In genomic region chr5:140181525-140181924, GRCh38 we compare ENCODE assay signal across 17 cellular contexts. TPM values are rescaled to one million over a fixed set of nuclear protein-coding genes. Genes with fewer than 3 reads are reported as not detected.
A peak's percentile ranks its signal among the peaks of the same experiment; 100 is the strongest.
DNase-seq lines count a peak whose midpoint lies in the region; ATAC-seq and TF ChIP-seq lines count a peak whose summit lies in the region.
"Had no signal": no experiment of that assay in that cellular context is flagged by ENCODE, and none has a peak within 500 bp of the region (broad histone marks: within the 10 kb centered on the region; RNA-seq: fewer than 3 reads in every experiment).

No MANE protein-coding gene starts in this region.

- H3K27ac ChIP-seq in H9 (ENCODE audit: insufficient read length, low read depth, low read length), result no peak overlapping the region
- H3K27ac ChIP-seq: ascending aorta had no signal

- H3K23ac ChIP-seq in H9 (ENCODE audit: insufficient read length, low read depth, low read length), result no peak overlapping the region

- H4K20me1 ChIP-seq in H9 (ENCODE audit: control insufficient read depth, insufficient read depth, insufficient read length), result no peaks in the 10 kb centered on the region

- no peaks in the 10 kb centered on the region for H3K36me3 Mint-ChIP-seq in activated CD8-positive, alpha-beta memory T cell treated with anti-CD3 and anti-CD28 coated beads, Interleukin-2, amount 10 ng/mL, durations not matched to agents 7 days and 5 days
- H3K36me3 Mint-ChIP-seq in brain (no peaks in the 10 kb centered on the region), type B pancreatic cell (no peaks in the 10 kb centered on the region), H9 (ENCODE audit: insufficient read depth in 1 of 3, low read depth in 3 of 3) (no peaks in the 10 kb centered on the region), CD14-positive monocyte (peaks cover 0 to 4% of the 10 kb centered on the region in 2 donors)

- TF ChIP-seq CTCF in brain (conservative IDR thresholded peaks at IDR 0.05) (no peak), type B pancreatic cell (conservative IDR thresholded peaks at IDR 0.05) (no peak), H9 (conservative IDR thresholded peaks at IDR 0.05) (no peak), CD14-positive monocyte (IDR thresholded peaks at IDR 0.05) (no peak)

- H3K23me2 ChIP-seq in H9 (ENCODE audit: insufficient read length, low read depth, low read length, poor library complexity, severe bottlenecking), result no peaks in the 10 kb centered on the region

- no peaks in the 10 kb centered on the region for H3K36me3 ChIP-seq in mucosa of stomach (ENCODE audit: control insufficient read depth, insufficient read depth, low read length)
- H3K36me3 ChIP-seq: ascending aorta, BE2C, pancreas had no signal

- H3K79me1 ChIP-seq in H9 (ENCODE audit: insufficient read depth, low read depth, low read length, poor library complexity, severe bottlenecking), result no peaks in the 10 kb centered on the region

- H3K4me1 Mint-ChIP-seq in activated CD8-positive, alpha-beta memory T cell treated with anti-CD3 and anti-CD28 coated beads, Interleukin-2, amount 10 ng/mL, durations not matched to agents 7 days and 5 days, result peaks cover 18% of the 10 kb centered on the region
- peaks cover 52% of the 10 kb centered on the region for H3K4me1 Mint-ChIP-seq in brain
- peaks cover 24% of the 10 kb centered on the region for H3K4me1 Mint-ChIP-seq in type B pancreatic cell (ENCODE audit: unreplicated experiment)
- H3K4me1 Mint-ChIP-seq in H9, result peaks cover 13 to 16% of the 10 kb centered on the region in 2 experiments
- peaks cover 29% of the 10 kb centered on the region for H3K4me1 Mint-ChIP-seq in CD14-positive monocyte

- no peak overlapping the region for H2BK5ac ChIP-seq in H9 (ENCODE audit: insufficient read length, low read length)

- H3K27me3 Mint-ChIP-seq in activated CD8-positive, alpha-beta memory T cell treated with anti-CD3 and anti-CD28 coated beads, Interleukin-2, amount 10 ng/mL, durations not matched to agents 7 days and 5 days, result no peaks in the 10 kb centered on the region
- H3K27me3 Mint-ChIP-seq in brain (no peaks in the 10 kb centered on the region), type B pancreatic cell (no peaks in the 10 kb centered on the region), H9 (ENCODE audit: low read depth) (no peaks in the 10 kb centered on the region), CD14-positive monocyte (ENCODE audit: low read depth in 3 of 3) (no peaks in the 10 kb centered on the region)

- H3K4ac ChIP-seq in H9 (ENCODE audit: low read depth, low read length), result no peak overlapping the region

- no peak overlapping the region for H2BK120ac ChIP-seq in H9 (ENCODE audit: low read depth, low read length, poor library complexity, severe bottlenecking)

- no peak overlapping the region for H3K4me2 ChIP-seq in H9 (ENCODE audit: insufficient read depth, insufficient read length, low read length)

- H3K9me3 ChIP-seq in mucosa of stomach (ENCODE audit: control insufficient read depth, low read length) (no peaks in the 10 kb centered on the region), H9 (ENCODE audit: control insufficient read depth, low read depth, low read length) (no peaks in the 10 kb centered on the region)
- H3K9me3 ChIP-seq: ascending aorta, BE2C, pancreas had no signal

- CTCF ChIA-PET in activated CD8-positive, alpha-beta memory T cell treated with anti-CD3 and anti-CD28 coated beads, Interleukin-2, amount 10 ng/mL, durations not matched to agents 7 days and 5 days (lab: Charles Lee), result interaction anchor here (1.5 kb wide), 1 partner anchor 191 kb away, joined by 4 read pairs; no protein-coding TSS in a partner anchor

- no peak overlapping the region for H4K91ac ChIP-seq in H9 (ENCODE audit: insufficient read length, low read depth, low read length)

- H3K4me3 ChIP-seq in mucosa of stomach (ENCODE audit: low read length), result no peak overlapping the region
- H3K4me3 ChIP-seq: ascending aorta, pancreas had no signal

- no peak overlapping the region for H3K18ac ChIP-seq in H9 (ENCODE audit: insufficient read length, low read depth, low read length)

- H2AFZ ChIP-seq in H9 (ENCODE audit: low read length), result no peak overlapping the region

- peak overlapping the region; percentile 33 for H3K27ac Mint-ChIP-seq in activated CD8-positive, alpha-beta memory T cell treated with anti-CD3 and anti-CD28 coated beads, Interleukin-2, amount 10 ng/mL, durations not matched to agents 7 days and 5 days
- H3K27ac Mint-ChIP-seq in brain (peak overlapping the region in 3 of 5 experiments; percentile 7 to 89 (median 87)), type B pancreatic cell (peak overlapping the region; percentile 58), H9 (no peak overlapping the region), CD14-positive monocyte (no peak overlapping the region)

- intact Hi-C loops in CD14-positive monocyte (cut with micrococcal nuclease), result loop anchor here in 1 of 2 donors (10.0 kb wide), 1 partner anchor 53 kb away; no protein-coding TSS in a partner anchor

- ATAC-seq in activated CD8-positive, alpha-beta memory T cell treated with anti-CD3 and anti-CD28 coated beads, Interleukin-2, amount 10 ng/mL, durations not matched to agents 7 days and 5 days, result no peak

- H2BK12ac ChIP-seq in H9 (ENCODE audit: insufficient read length, low read depth, low read length), result no peak overlapping the region

- H3K4me3 Mint-ChIP-seq in activated CD8-positive, alpha-beta memory T cell treated with anti-CD3 and anti-CD28 coated beads, Interleukin-2, amount 10 ng/mL, durations not matched to agents 7 days and 5 days, result no peak overlapping the region
- peak overlapping the region in 2 of 5 experiments; percentile 20 to 60 for H3K4me3 Mint-ChIP-seq in brain
- peak overlapping the region; percentile 36 for H3K4me3 Mint-ChIP-seq in type B pancreatic cell
- no peak overlapping the region for H3K4me3 Mint-ChIP-seq in H9
- no peak overlapping the region for H3K4me3 Mint-ChIP-seq in CD14-positive monocyte

- no peak for DNase-seq in activated CD8-positive, alpha-beta memory T cell treated with anti-CD3 and anti-CD28 coated beads, Interleukin-2, amount 10 ng/mL, durations not matched to agents 7 days and 5 days
- no peak for DNase-seq in activated CD8-positive, alpha-beta memory T cell treated with anti-CD3 and anti-CD28 coated beads for 24 hours
- DNase-seq in type B pancreatic cell (ENCODE audit: extremely low spot score, unreplicated experiment), result no peak
- DNase-seq in H9, result no peak
- no peak for DNase-seq in CD14-positive monocyte (ENCODE audit: low spot score)
- DNase-seq in putamen (ENCODE audit: low spot score), result no peak
- DNase-seq: 8988T; activated CD4-positive, alpha-beta T cell treated with anti-CD3 and anti-CD28 coated beads, Interleukin-2, amount 50 U/mL, for 1 hour; BE2C; HCEC 1CT; midbrain; NCI-H2227 treated with DMSO at 0.1 percent for 48 hours; pancreas; stimulated activated CD4-positive, alpha-beta T cell treated with anti-CD3 and anti-CD28 coated beads, Interleukin-4, amount 100 ng/mL, for 1 hour had no signal

- no CpG with 5 or more reads among the region's 3 CpGs for WGBS in H9 (ENCODE audit: extremely low coverage, insufficient read length, low lambda C conversion rate)

- no peak overlapping the region for H4K8ac ChIP-seq in H9 (replicated peaks; ENCODE audit: insufficient read length, low read depth, low read length)

- no peak overlapping the region for H2BK20ac ChIP-seq in H9 (ENCODE audit: low read depth, low read length, poor library complexity, severe bottlenecking)

- H3K56ac ChIP-seq in H9 (ENCODE audit: insufficient read length, low read depth, low read length), result no peak overlapping the region

- H3T11ph ChIP-seq in H9 (ENCODE audit: low read length), result no peak overlapping the region

- no peak overlapping the region for H2AK5ac ChIP-seq in H9 (ENCODE audit: insufficient read length, low read length)

- no peak overlapping the region for H4K5ac ChIP-seq in H9 (ENCODE audit: insufficient read length, low read depth, low read length)

- no peaks in the 10 kb centered on the region for H3K79me2 ChIP-seq in H9 (ENCODE audit: insufficient read depth, low read length)

- H3K14ac ChIP-seq in H9 (ENCODE audit: insufficient read depth, low read length), result no peak overlapping the region

- no peak overlapping the region for H2BK15ac ChIP-seq in H9 (ENCODE audit: low read depth, low read length)

- H3K27me3 ChIP-seq in mucosa of stomach (ENCODE audit: control insufficient read depth, insufficient read depth, low read length), result no peaks in the 10 kb centered on the region
- no peaks in the 10 kb centered on the region for H3K27me3 ChIP-seq in H9 (ENCODE audit: insufficient read depth, low read length)
- H3K27me3 ChIP-seq: ascending aorta, BE2C, pancreas had no signal

- no peaks in the 10 kb centered on the region for H3K9me3 Mint-ChIP-seq in activated CD8-positive, alpha-beta memory T cell treated with anti-CD3 and anti-CD28 coated beads, Interleukin-2, amount 10 ng/mL, durations not matched to agents 7 days and 5 days (ENCODE audit: low read depth)
- H3K9me3 Mint-ChIP-seq in brain, result peaks cover 0 to 4% (median 0%) of the 10 kb centered on the region in 5 experiments
- no peaks in the 10 kb centered on the region for H3K9me3 Mint-ChIP-seq in type B pancreatic cell
- H3K9me3 Mint-ChIP-seq in H9, result no peaks in the 10 kb centered on the region; a peak in 1 of 5 replicates
- H3K9me3 Mint-ChIP-seq in CD14-positive monocyte, result no peaks in the 10 kb centered on the region

- H3K4me1 ChIP-seq in mucosa of stomach (ENCODE audit: control insufficient read depth, insufficient read depth, low read length), result peaks cover 69% of the 10 kb centered on the region
- no peaks in the 10 kb centered on the region; the same call in 1 of the 2 replicates for H3K4me1 ChIP-seq in H9 (ENCODE audit: insufficient read depth, low read length)
- H3K4me1 ChIP-seq: BE2C had no signal

- H3K9ac ChIP-seq in mucosa of stomach (ENCODE audit: low read length) (peak overlapping the region; percentile 51), H9 (ENCODE audit: extremely low read depth, insufficient read length, low read length) (no peak overlapping the region)

RNA-seq across cellular contexts. Expression of gene CYSTM1, which starts 6.5 kb away (rescaled TPM):
- 10 to 100 TPM; 16.8 to 23.0 TPM for total RNA-seq in activated CD8-positive, alpha-beta memory T cell treated with anti-CD3 and anti-CD28 coated beads, Interleukin-2, amount 10 ng/mL, durations not matched to agents 7 days and 5 days
- polyA plus RNA-seq in brain (ENCODE audit: insufficient read depth, low read depth, low replicate concordance) (119 TPM), CD14-positive monocyte (10 to 100 TPM; 36.7 to 40.0 TPM)
- total RNA-seq in type B pancreatic cell (ENCODE audit: low replicate concordance) (49.9 and 73.5 TPM in 2 replicates), H9 (2021) (19.0 and 20.6 TPM in 2 replicates)

RNA-seq across cellular contexts. Expression of gene IGIP, which starts 55.8 kb away (rescaled TPM):
- 1 to 10 TPM; 2.9 to 3.4 TPM for total RNA-seq in activated CD8-positive, alpha-beta memory T cell treated with anti-CD3 and anti-CD28 coated beads, Interleukin-2, amount 10 ng/mL, durations not matched to agents 7 days and 5 days
- polyA plus RNA-seq in brain (ENCODE audit: insufficient read depth, low read depth, low replicate concordance) (3.7 TPM), CD14-positive monocyte (under 1 TPM in 1 of 2 donors, not detected in 1; 0.08 TPM)
- total RNA-seq in type B pancreatic cell (ENCODE audit: low replicate concordance) (2.6 and 2.9 TPM in 2 replicates), H9 (2021) (0.52 and 0.53 TPM in 2 replicates)

Comparison
In these comparisons a context has a peak if more than half of its experiments do, and no peak if none do; other contexts are left out.
1. H3K27ac Mint-ChIP-seq: peak in activated CD8-positive, alpha-beta memory T cell treated with anti-CD3 and anti-CD28 coated beads, Interleukin-2, amount 10 ng/mL, durations not matched to agents 7 days and 5 days (single experiment), brain (3 of 5) and type B pancreatic cell (single experiment); none in H9 (0 of 3) and CD14-positive monocyte (0 of 7).